ENCODE assay signal across 8 cellular contexts in genomic region chr7:116180302-116180701, GRCh38. TPM values are rescaled to one million over a fixed set of nuclear protein-coding genes. Genes with fewer than 3 reads are reported as not detected.
DNase-seq lines count a peak whose midpoint lies in the region; ATAC-seq and TF ChIP-seq lines count a peak whose summit lies in the region.

No MANE protein-coding gene starts in this region.

- no peak for TF ChIP-seq POLR2A in transverse colon (IDR thresholded peaks at IDR 0.05)
- TF ChIP-seq POLR2A in lower leg skin (IDR thresholded peaks at IDR 0.05) = no peak

- H3K36me3 ChIP-seq in ascending aorta (no peaks in the 10 kb centered on the region), transverse colon (no peaks in the 10 kb centered on the region)

- H3K9me3 ChIP-seq in ascending aorta (no peaks in the 10 kb centered on the region), transverse colon (no peaks in the 10 kb centered on the region)

- peak; percentile 96 for ATAC-seq in GM18511 (IDR thresholded peaks at IDR 0.05; ENCODE audit: unreplicated experiment)
- ATAC-seq in HG02938 (IDR thresholded peaks at IDR 0.05; ENCODE audit: unreplicated experiment) = peak; percentile 90

- intact Hi-C loops in ascending aorta (cut with DNase I) = loop anchor here (1.0 kb wide), 1 partner anchor 56 kb away; no protein-coding TSS in a partner anchor
- intact Hi-C loops in transverse colon (cut with DNase I; ENCODE audit: low total_unique reads) = no loop called here
- intact Hi-C loops in lower leg skin (cut with DNase I; ENCODE audit: low total_unique reads) = loop anchor here (5.0 kb wide), 1 partner anchor 57 kb away; no protein-coding TSS in a partner anchor

- H3K4me3 ChIP-seq in ascending aorta = no peak overlapping the region
- no peak overlapping the region for H3K4me3 ChIP-seq in transverse colon
- no peak overlapping the region for H3K4me3 ChIP-seq in lower leg skin (ENCODE audit: low read depth, poor library complexity, severe bottlenecking)

- TF ChIP-seq EP300 in transverse colon (IDR thresholded peaks at IDR 0.05; ENCODE audit: low read depth) = no peak

- DNase-seq in COR-L47 (lab: John Stamatoyannopoulos, UW) (peak; percentile 50), NCI-H345 treated with DMSO at 0.1 percent for 48 hours (lab: John Stamatoyannopoulos, UW; ENCODE audit: unreplicated experiment) (peak; percentile 15), ascending aorta (ENCODE audit: low spot score in 2 of 2) (no peak), iPS-NIHi7 (ENCODE audit: extremely low spot score) (peak; percentile 57), transverse colon (no peak), lower leg skin (ENCODE audit: low spot score in 2 of 2) (no peak)

- in situ Hi-C loops in transverse colon (cut with MboI; ENCODE audit: low pct_ligation_motif_present in 1 of 4, low pct_unique_long_range_greater_than_20kb in 1 of 4, low sequenced_read_pairs in 3 of 4) = no loop called here

- H3K4me1 ChIP-seq in ascending aorta (peaks cover 0 to 4% of the 10 kb centered on the region in 2 donors), transverse colon (no peaks in the 10 kb centered on the region)

- 45 to 83% methylated on average over 1 to 2 of the region's 2 CpGs for WGBS in transverse colon (ENCODE audit: low coverage in 1 of 2), 2 donors
- 45 to 61% methylated on average over 2 of the region's 2 CpGs for WGBS in lower leg skin, 2 donors

- H3K27ac ChIP-seq in ascending aorta (no peak overlapping the region), transverse colon (no peak overlapping the region)

- peak; percentile 64 to 78 (median 77) for TF ChIP-seq CTCF in ascending aorta (IDR thresholded peaks at IDR 0.05)
- peak; percentile 72 to 77 (median 75) for TF ChIP-seq CTCF in transverse colon (IDR thresholded peaks at IDR 0.05)
- TF ChIP-seq CTCF in lower leg skin (IDR thresholded peaks at IDR 0.05) = peak in 1 of 3 donors; percentile 51

- no peaks in the 10 kb centered on the region for H3K27me3 ChIP-seq in ascending aorta
- H3K27me3 ChIP-seq in transverse colon = no peaks in the 10 kb centered on the region

RNA-seq across cellular contexts. Expression of gene TES, which starts 30.0 kb away (rescaled TPM):
- total RNA-seq in ascending aorta (108 TPM), transverse colon (100 to 1,000 TPM in 3 of 4 donors, 10 to 100 TPM in 1; 77.4 to 119 (median 115) TPM), lower leg skin (10 to 100 TPM; 34.1 to 61.5 (median 46.5) TPM)

Comparison
In these comparisons a context has a peak if more than half of its experiments do, and no peak if none do; other contexts are left out.
1. DNase-seq: peak in COR-L47 (single experiment), NCI-H345 treated with DMSO at 0.1 percent for 48 hours (single experiment) and iPS-NIHi7 (single experiment); none in ascending aorta (0 of 2), transverse colon (single experiment) and lower leg skin (0 of 2).